8 cellular contexts compared by ENCODE assay signal in the genomic region with DNA sequence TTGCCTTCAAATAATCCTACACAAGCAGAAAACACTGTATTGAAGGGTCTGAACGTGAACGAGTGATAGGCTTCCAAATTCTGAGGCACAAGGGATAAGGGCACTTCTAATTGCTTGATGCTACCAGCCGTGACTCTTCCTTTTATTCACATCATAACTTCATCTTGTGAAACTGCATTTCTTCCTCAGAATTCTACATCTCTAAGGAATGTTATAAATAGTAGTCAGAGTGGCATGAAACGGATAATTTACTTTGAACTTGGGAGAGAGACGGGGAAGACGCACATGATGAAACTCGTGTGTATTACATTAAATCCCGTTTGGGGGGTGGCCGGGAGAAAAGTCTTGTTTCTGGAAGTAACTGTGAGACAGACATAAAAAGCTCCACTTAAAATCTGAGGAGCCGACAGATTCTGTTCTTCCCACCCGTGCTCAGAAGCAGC. TPM values are rescaled to one million over a fixed set of nuclear protein-coding genes. Genes with fewer than 3 reads are reported as not detected.
A peak's percentile ranks its signal among the peaks of the same experiment; 100 is the strongest.
DNase-seq lines count a peak whose midpoint lies in the region; ATAC-seq and TF ChIP-seq lines count a peak whose summit lies in the region.

No MANE protein-coding gene starts in this region.

- DNase-seq in stimulated activated naive CD8-positive, alpha-beta T cell treated with anti-CD3 and anti-CD28 coated beads, Interleukin-15, Interleukin-2, amounts not matched to agents 100 U/mL and 50 U/mL, for 24 hours = no peak
- peak; percentile 47 to 58 for DNase-seq in fibroblast of lung (ENCODE audit: low read depth in 2 of 2)
- DNase-seq in ovary = no peak
- DNase-seq in effector CD8-positive, alpha-beta T cell (lab: John Stamatoyannopoulos, UW) = no peak
- DNase-seq in activated CD4-positive, CD25-positive, alpha-beta regulatory T cell treated with anti-CD3 and anti-CD28 coated beads, Interleukin-2, amount 50 U/mL, for 72 hours = no peak

- peaks cover 49% of the 10 kb centered on the region for H3K36me3 Mint-ChIP-seq in stimulated activated naive CD8-positive, alpha-beta T cell treated with anti-CD3 and anti-CD28 coated beads, Interleukin-15, Interleukin-2, amounts not matched to agents 100 ng/mL and 50 ng/mL, for 24 hours (ENCODE audit: low read depth)

- peak overlapping the region; percentile 76 for H3K4me3 ChIP-seq in SU-DHL-6 (ENCODE audit: insufficient read depth, low read length, poor library complexity, severe bottlenecking)
- H3K4me3 ChIP-seq in fibroblast of lung (replicated peaks in 1 of 4; ENCODE audit: control extremely low read depth in 1 of 4, insufficient read depth in 1 of 4, low read depth in 3 of 4, low read length in 4 of 4) = peak overlapping the region; percentile 66 to 94 (median 80)
- H3K4me3 ChIP-seq in ovary = peak overlapping the region; percentile 75

- no peak for ATAC-seq in stimulated activated naive CD8-positive, alpha-beta T cell treated with anti-CD3 and anti-CD28 coated beads, Interleukin-15, Interleukin-2, amounts not matched to agents 100 U/mL and 50 U/mL, for 24 hours
- no peak for ATAC-seq in GM21423 (IDR thresholded peaks at IDR 0.05; ENCODE audit: unreplicated experiment)

- peaks cover 6% of the 10 kb centered on the region for H3K9me3 Mint-ChIP-seq in stimulated activated naive CD8-positive, alpha-beta T cell treated with anti-CD3 and anti-CD28 coated beads, Interleukin-15, Interleukin-2, amounts not matched to agents 100 ng/mL and 50 ng/mL, for 24 hours

- H3K4me3 Mint-ChIP-seq in stimulated activated naive CD8-positive, alpha-beta T cell treated with anti-CD3 and anti-CD28 coated beads, Interleukin-15, Interleukin-2, amounts not matched to agents 100 ng/mL and 50 ng/mL, for 24 hours = peak overlapping the region; percentile 97

- H3K27ac Mint-ChIP-seq in stimulated activated naive CD8-positive, alpha-beta T cell treated with anti-CD3 and anti-CD28 coated beads, Interleukin-15, Interleukin-2, amounts not matched to agents 100 ng/mL and 50 ng/mL, for 24 hours = peak overlapping the region; percentile 97

- H3K27ac ChIP-seq in SU-DHL-6 (ENCODE audit: low read depth, low read length) (peak overlapping the region; percentile 69; the same call in 1 of the 2 replicates), fibroblast of lung (ENCODE audit: insufficient read depth, low read length) (peak overlapping the region; percentile 80), ovary (peak overlapping the region; percentile 31 to 70)

- H3K9me2 ChIP-seq in SU-DHL-6 (replicated peaks; ENCODE audit: insufficient read depth, low read length) = no peaks in the 10 kb centered on the region

- H3K36me3 ChIP-seq in SU-DHL-6 (ENCODE audit: low read length) = peaks cover 33% of the 10 kb centered on the region
- H3K36me3 ChIP-seq in fibroblast of lung (ENCODE audit: control insufficient read depth, insufficient read depth, low read length) = peaks cover 8% of the 10 kb centered on the region
- no peaks in the 10 kb centered on the region for H3K36me3 ChIP-seq in ovary

- H3K4me2 ChIP-seq in SU-DHL-6 (ENCODE audit: low read depth, low read length, poor library complexity, severe bottlenecking) = peak overlapping the region; percentile 70
- peak overlapping the region; percentile 97 for H3K4me2 ChIP-seq in fibroblast of lung (ENCODE audit: extremely low read depth, insufficient read depth, low read length)

- H3K4me1 ChIP-seq in fibroblast of lung (ENCODE audit: control insufficient read depth, extremely low read depth, insufficient read depth, low read length) (peaks cover 6% of the 10 kb centered on the region), ovary (ENCODE audit: insufficient read depth) (peaks cover 11% of the 10 kb centered on the region)

- H4K20me1 ChIP-seq in SU-DHL-6 (ENCODE audit: low read depth, low read length) (no peaks in the 10 kb centered on the region), fibroblast of lung (ENCODE audit: control insufficient read depth, extremely low read depth, insufficient read depth, low read length) (no peaks in the 10 kb centered on the region)

- TF ChIP-seq CTCF in SU-DHL-6 (IDR thresholded peaks at IDR 0.05; ENCODE audit: insufficient read depth, low read length, poor library complexity, severe bottlenecking) (no peak), fibroblast of lung (conservative IDR thresholded peaks at IDR 0.05 in 1 of 2, IDR thresholded peaks at IDR 0.05 in 1 of 2; ENCODE audit: low read depth in 1 of 2, low read length in 2 of 2) (no peak), ovary (IDR thresholded peaks at IDR 0.05) (no peak)

- intact Hi-C loops in ovary (cut with DNase I) = loop anchor here (5.0 to 10.0 kb wide), 3 partner anchors 146 to 674 kb away; partner anchors contain the start of gene TPD52L1 (in 3 of the 4)

- H3K9me3 ChIP-seq in SU-DHL-6 (ENCODE audit: insufficient read depth, low read length) (no peaks in the 10 kb centered on the region), fibroblast of lung (ENCODE audit: control insufficient read depth, insufficient read depth, low read depth, low read length) (no peaks in the 10 kb centered on the region), ovary (no peaks in the 10 kb centered on the region)

- H3F3A ChIP-seq in SU-DHL-6 (ENCODE audit: insufficient read depth) = peaks cover 14% of the 10 kb centered on the region

- peaks cover 9% of the 10 kb centered on the region for H3K27me3 Mint-ChIP-seq in stimulated activated naive CD8-positive, alpha-beta T cell treated with anti-CD3 and anti-CD28 coated beads, Interleukin-15, Interleukin-2, amounts not matched to agents 100 ng/mL and 50 ng/mL, for 24 hours

- TF ChIP-seq POLR2A in ovary (IDR thresholded peaks at IDR 0.05) = no peak

- peak overlapping the region; percentile 81 for H3K9ac ChIP-seq in SU-DHL-6 (ENCODE audit: low read length)
- H3K9ac ChIP-seq in fibroblast of lung (ENCODE audit: insufficient read depth, low read length) = peak overlapping the region; percentile 80

- TF ChIP-seq EP300 in ovary (IDR thresholded peaks at IDR 0.05) = no peak

- 1 to 4% (median 1%) methylated on average over 11 of the region's 11 CpGs for WGBS in ovary, 3 donors

- H3K4me1 Mint-ChIP-seq in stimulated activated naive CD8-positive, alpha-beta T cell treated with anti-CD3 and anti-CD28 coated beads, Interleukin-15, Interleukin-2, amounts not matched to agents 100 ng/mL and 50 ng/mL, for 24 hours (ENCODE audit: low read depth) = peaks cover 61% of the 10 kb centered on the region

- peak overlapping the region; percentile 68 for H2AFZ ChIP-seq in SU-DHL-6 (ENCODE audit: low read depth, low read length, severe bottlenecking)
- H2AFZ ChIP-seq in fibroblast of lung (ENCODE audit: low read length) = peak overlapping the region; percentile 50

- H3K27me3 ChIP-seq in SU-DHL-6 (ENCODE audit: low read length) (no peaks in the 10 kb centered on the region), fibroblast of lung (ENCODE audit: control insufficient read depth, insufficient read depth, low read length) (no peaks in the 10 kb centered on the region), ovary (no peaks in the 10 kb centered on the region)

- H3K79me2 ChIP-seq in SU-DHL-6 (ENCODE audit: insufficient read depth, low read length) (peaks cover 38% of the 10 kb centered on the region), fibroblast of lung (ENCODE audit: control insufficient read depth, insufficient read depth, low read length) (peaks cover 17% of the 10 kb centered on the region)

RNA-seq across cellular contexts. Expression of gene HDDC2, which starts 0.8 kb away (rescaled TPM):
- 53.9 and 58.8 TPM in 2 replicates for total RNA-seq in fibroblast of lung
- 137 and 174 TPM in 2 replicates for polyA plus RNA-seq in fibroblast of lung
- 114 and 135 TPM in 2 replicates for polyA plus RNA-seq in fibroblast of lung (2012)
- polyA minus RNA-seq in fibroblast of lung (ENCODE audit: low replicate concordance) = 25.1 and 25.7 TPM in 2 replicates
- total RNA-seq in ovary = 10 to 100 TPM; 31.4 to 75.5 (median 54.4) TPM
- 10 to 100 TPM; 67.3 to 80.6 TPM for polyA plus RNA-seq in ovary

Comparison
In these comparisons a context has a peak if more than half of its experiments do, and no peak if none do; other contexts are left out.
1. DNase-seq: peak in fibroblast of lung (2 of 2); none in stimulated activated naive CD8-positive, alpha-beta T cell treated with anti-CD3 and anti-CD28 coated beads, Interleukin-15, Interleukin-2, amounts not matched to agents 100 U/mL and 50 U/mL, for 24 hours (single experiment), ovary (0 of 5), effector CD8-positive, alpha-beta T cell (single experiment) and activated CD4-positive, CD25-positive, alpha-beta regulatory T cell treated with anti-CD3 and anti-CD28 coated beads, Interleukin-2, amount 50 U/mL, for 72 hours (single experiment).
2. Peak in every context shown above with its lines, with median percentiles within 50 percentile points of each other: H3K27ac ChIP-seq and H3K4me3 ChIP-seq.